Comparison of ENCODE assay signal across 8 cellular contexts in genomic region chr6:42726485-42727083, GRCh38. TPM values are rescaled to one million over a fixed set of nuclear protein-coding genes. Genes with fewer than 3 reads are reported as not detected.
DNase-seq lines count a peak whose midpoint lies in the region; ATAC-seq and TF ChIP-seq lines count a peak whose summit lies in the region.

No MANE protein-coding gene starts in this region.

- no peaks in the 10 kb centered on the region for H3K79me2 ChIP-seq in KMS-11 (ENCODE audit: insufficient read depth, low read depth)
- H3K79me2 ChIP-seq in fibroblast of lung (ENCODE audit: control insufficient read depth, insufficient read depth, low read length): no peaks in the 10 kb centered on the region

- no peaks in the 10 kb centered on the region for H3K36me3 ChIP-seq in CD4-positive, alpha-beta memory T cell (ENCODE audit: insufficient read depth, low read length)
- H3K36me3 ChIP-seq in KMS-11 (ENCODE audit: insufficient read depth): no peaks in the 10 kb centered on the region
- H3K36me3 ChIP-seq in Peyer's patch: no peaks in the 10 kb centered on the region
- no peaks in the 10 kb centered on the region for H3K36me3 ChIP-seq in fibroblast of lung (ENCODE audit: control insufficient read depth, insufficient read depth, low read length)

- POLR2A ChIA-PET in CD4-positive, alpha-beta memory T cell (lab: Charles Lee; ENCODE audit: partially characterized antibody): interaction anchor here (0.6 to 6.3 kb wide), 24 partner anchors 9 to 203 kb away, joined by 3 to 169 read pairs (median 4); partner anchors contain the start of genes BICRAL, CNPY3, RPL7L1 and TBCC

- H4K20me1 ChIP-seq in KMS-11 (ENCODE audit: insufficient read depth): no peaks in the 10 kb centered on the region
- no peaks in the 10 kb centered on the region for H4K20me1 ChIP-seq in fibroblast of lung (ENCODE audit: control insufficient read depth, extremely low read depth, insufficient read depth, low read length)

- intact Hi-C loops in CD4-positive, alpha-beta memory T cell (cut with micrococcal nuclease): loop anchor here (1.0 to 5.0 kb wide), 7 partner anchors 20 to 173 kb away; partner anchors contain the start of genes RPL7L1 and TBCC

- peak; percentile 79 to 89 (median 81) for DNase-seq in CD4-positive, alpha-beta memory T cell
- peak in 2 of 3 donors; percentile 79 to 90 for DNase-seq in Peyer's patch
- DNase-seq in activated T-cell treated with anti-CD3 and anti-CD28 coated beads, Interleukin-2, amount 50 U/mL, for 72 hours: peak; percentile 74 to 77
- DNase-seq in fibroblast of lung (ENCODE audit: low read depth in 2 of 2): peak; percentile 85 to 95
- peak; percentile 78 for DNase-seq in natural killer cell treated with Interleukin-12 subunit alpha and Interleukin-12 subunit beta and Interleukin-15 and Interleukin-18, amount 100 ng/mL, for 72 hours (ENCODE audit: low spot score)
- peak; percentile 34 to 87 (median 71) for DNase-seq in stimulated activated naive CD4-positive, alpha-beta T cell (lab: John Stamatoyannopoulos, UW)

- TF ChIP-seq POLR2A in Peyer's patch (IDR thresholded peaks at IDR 0.05): no peak

- H3K27me3 Mint-ChIP-seq in CD4-positive, alpha-beta memory T cell: no peaks in the 10 kb centered on the region
- no peaks in the 10 kb centered on the region for H3K27me3 Mint-ChIP-seq in activated T-cell treated with anti-CD3 and anti-CD28 coated beads, Interleukin-2, amount 50 U/mL, for 72 hours (ENCODE audit: low read depth)
- peaks cover 0 to 5% of the 10 kb centered on the region in 2 donors for H3K27me3 Mint-ChIP-seq in natural killer cell treated with Interleukin-12 subunit alpha and Interleukin-12 subunit beta and Interleukin-15 and Interleukin-18, amount 100 ng/mL, for 72 hours

- H3K4me2 ChIP-seq in KMS-11 (peak overlapping the region; percentile 63), fibroblast of lung (ENCODE audit: extremely low read depth, insufficient read depth, low read length) (peak overlapping the region; percentile 79)

- H3K4me1 Mint-ChIP-seq in CD4-positive, alpha-beta memory T cell: peaks cover 11 to 24% (median 18%) of the 10 kb centered on the region in 4 donors
- H3K4me1 Mint-ChIP-seq in activated T-cell treated with anti-CD3 and anti-CD28 coated beads, Interleukin-2, amount 50 U/mL, for 72 hours (ENCODE audit: low read depth): peaks cover 22% of the 10 kb centered on the region
- peaks cover 12 to 23% of the 10 kb centered on the region in 2 donors for H3K4me1 Mint-ChIP-seq in natural killer cell treated with Interleukin-12 subunit alpha and Interleukin-12 subunit beta and Interleukin-15 and Interleukin-18, amount 100 ng/mL, for 72 hours (ENCODE audit: low read depth in 2 of 2)

- peak overlapping the region; percentile 86 to 99 (median 98) for H3K27ac Mint-ChIP-seq in CD4-positive, alpha-beta memory T cell
- H3K27ac Mint-ChIP-seq in activated T-cell treated with anti-CD3 and anti-CD28 coated beads, Interleukin-2, amount 50 U/mL, for 72 hours: peak overlapping the region; percentile 94
- peak overlapping the region; percentile 85 to 97 for H3K27ac Mint-ChIP-seq in natural killer cell treated with Interleukin-12 subunit alpha and Interleukin-12 subunit beta and Interleukin-15 and Interleukin-18, amount 100 ng/mL, for 72 hours

- no peaks in the 10 kb centered on the region for H3K9me3 ChIP-seq in CD4-positive, alpha-beta memory T cell (ENCODE audit: control insufficient read depth in 1 of 2, low read length in 2 of 2)
- no peaks in the 10 kb centered on the region for H3K9me3 ChIP-seq in Peyer's patch
- H3K9me3 ChIP-seq in fibroblast of lung (ENCODE audit: control insufficient read depth, insufficient read depth, low read depth, low read length): no peaks in the 10 kb centered on the region

- H3K27ac ChIP-seq in CD4-positive, alpha-beta memory T cell (ENCODE audit: low read depth, low read length): peak overlapping the region; percentile 69
- H3K27ac ChIP-seq in KMS-11: peak overlapping the region; percentile 30
- H3K27ac ChIP-seq in Peyer's patch: peak overlapping the region; percentile 50 to 83 (median 76)
- H3K27ac ChIP-seq in fibroblast of lung (ENCODE audit: insufficient read depth, low read length): peak overlapping the region; percentile 84

- peak; percentile 95 for TF ChIP-seq CTCF in KMS-11 (conservative IDR thresholded peaks at IDR 0.05; ENCODE audit: low read depth, low read length)
- TF ChIP-seq CTCF in Peyer's patch (IDR thresholded peaks at IDR 0.05): peak; percentile 82 to 97 (median 90)
- peak; percentile 88 to 92 for TF ChIP-seq CTCF in fibroblast of lung (conservative IDR thresholded peaks at IDR 0.05 in 1 of 2, IDR thresholded peaks at IDR 0.05 in 1 of 2; ENCODE audit: low read depth in 1 of 2, low read length in 2 of 2)

- no peaks in the 10 kb centered on the region for H3K9me3 Mint-ChIP-seq in CD4-positive, alpha-beta memory T cell
- H3K9me3 Mint-ChIP-seq in activated T-cell treated with anti-CD3 and anti-CD28 coated beads, Interleukin-2, amount 50 U/mL, for 72 hours: no peaks in the 10 kb centered on the region
- H3K9me3 Mint-ChIP-seq in natural killer cell treated with Interleukin-12 subunit alpha and Interleukin-12 subunit beta and Interleukin-15 and Interleukin-18, amount 100 ng/mL, for 72 hours: no peaks in the 10 kb centered on the region

- no peaks in the 10 kb centered on the region for H3K36me3 Mint-ChIP-seq in CD4-positive, alpha-beta memory T cell
- H3K36me3 Mint-ChIP-seq in activated T-cell treated with anti-CD3 and anti-CD28 coated beads, Interleukin-2, amount 50 U/mL, for 72 hours (ENCODE audit: insufficient read depth in 2 of 2): no peaks in the 10 kb centered on the region
- no peaks in the 10 kb centered on the region for H3K36me3 Mint-ChIP-seq in natural killer cell treated with Interleukin-12 subunit alpha and Interleukin-12 subunit beta and Interleukin-15 and Interleukin-18, amount 100 ng/mL, for 72 hours

- peaks cover 16% of the 10 kb centered on the region for H3K4me1 ChIP-seq in CD4-positive, alpha-beta memory T cell (ENCODE audit: insufficient read depth, low read length)
- H3K4me1 ChIP-seq in KMS-11 (ENCODE audit: low read depth, poor library complexity, severe bottlenecking) (peaks cover 8% of the 10 kb centered on the region), Peyer's patch (no peaks in the 10 kb centered on the region), fibroblast of lung (ENCODE audit: control insufficient read depth, extremely low read depth, insufficient read depth, low read length) (peaks cover 3% of the 10 kb centered on the region)

- CTCF ChIA-PET in CD4-positive, alpha-beta memory T cell (lab: Charles Lee; ENCODE audit: partially characterized antibody): interaction anchor here (0.6 to 6.9 kb wide), 42 partner anchors 11 to 361 kb away, joined by 3 to 96 read pairs (median 4); partner anchors contain the start of genes BICRAL, RPL7L1 and TBCC

- peak; percentile 87 for ATAC-seq in GM21360 (IDR thresholded peaks at IDR 0.05; ENCODE audit: unreplicated experiment)
- ATAC-seq in activated T-cell treated with anti-CD3 and anti-CD28 coated beads, Interleukin-2, amount 50 U/mL, for 72 hours (replicated peaks in 1 of 2): peak; percentile 95 to 98
- peak; percentile 92 for ATAC-seq in natural killer cell treated with Interleukin-12 subunit alpha and Interleukin-12 subunit beta and Interleukin-15 and Interleukin-18, amount 100 ng/mL, for 72 hours

- H3K9ac ChIP-seq in KMS-11 (peak overlapping the region; percentile 14; the same call in 1 of the 2 replicates), fibroblast of lung (ENCODE audit: insufficient read depth, low read length) (peak overlapping the region; percentile 68)

- H2AFZ ChIP-seq in KMS-11 (ENCODE audit: low read depth) (peak overlapping the region; percentile 77), fibroblast of lung (ENCODE audit: low read length) (peak overlapping the region; percentile 86)

- H3K4me3 Mint-ChIP-seq in CD4-positive, alpha-beta memory T cell: peak overlapping the region; percentile 83 to 98 (median 92)
- peak overlapping the region; percentile 88 to 89 for H3K4me3 Mint-ChIP-seq in activated T-cell treated with anti-CD3 and anti-CD28 coated beads, Interleukin-2, amount 50 U/mL, for 72 hours
- H3K4me3 Mint-ChIP-seq in natural killer cell treated with Interleukin-12 subunit alpha and Interleukin-12 subunit beta and Interleukin-15 and Interleukin-18, amount 100 ng/mL, for 72 hours: peak overlapping the region; percentile 87

- peak overlapping the region; percentile 53 to 55 for H3K4me3 ChIP-seq in CD4-positive, alpha-beta memory T cell (ENCODE audit: low read length in 2 of 2)
- H3K4me3 ChIP-seq in KMS-11 (IDR thresholded peaks at IDR 0.05; ENCODE audit: insufficient read depth, low read depth, low read length): no peak overlapping the region
- peak overlapping the region; percentile 27 to 52 (median 49) for H3K4me3 ChIP-seq in Peyer's patch
- peak overlapping the region; percentile 27 to 72 (median 42) for H3K4me3 ChIP-seq in fibroblast of lung (replicated peaks in 1 of 4; ENCODE audit: control extremely low read depth in 1 of 4, insufficient read depth in 1 of 4, low read depth in 3 of 4, low read length in 4 of 4)

- no peaks in the 10 kb centered on the region for H3K27me3 ChIP-seq in CD4-positive, alpha-beta memory T cell (ENCODE audit: insufficient read depth, low read length)
- H3K27me3 ChIP-seq in KMS-11 (ENCODE audit: insufficient read depth, low read depth) (no peaks in the 10 kb centered on the region), Peyer's patch (no peaks in the 10 kb centered on the region), fibroblast of lung (ENCODE audit: control insufficient read depth, insufficient read depth, low read length) (no peaks in the 10 kb centered on the region)

RNA-seq across cellular contexts. Expression of gene PRPH2, which starts 4.2 kb away (rescaled TPM):
- total RNA-seq in CD4-positive, alpha-beta memory T cell: not detected
- polyA plus RNA-seq in CD4-positive, alpha-beta memory T cell: under 1 TPM in 1 of 2 donors, not detected in 1; 0.11 TPM
- total RNA-seq in Peyer's patch (1 to 10 TPM in 2 of 4 donors, under 1 TPM in 1, not detected in 1; 0.67 to 9.9 (median 1.3) TPM), fibroblast of lung (5.1 and 8.6 TPM in 2 replicates)
- total RNA-seq in activated T-cell treated with anti-CD3 and anti-CD28 coated beads, Interleukin-2, amount 50 U/mL, for 72 hours: under 1 TPM in 1 of 2 donors, not detected in 1; 0.14 TPM
- polyA plus RNA-seq in fibroblast of lung: 4.0 and 6.3 TPM in 2 replicates
- 3.0 and 4.4 TPM in 2 replicates for polyA plus RNA-seq in fibroblast of lung (2012)
- 8.0 and 10.1 TPM in 2 replicates for polyA minus RNA-seq in fibroblast of lung (ENCODE audit: low replicate concordance)
- total RNA-seq in natural killer cell treated with Interleukin-12 subunit alpha and Interleukin-12 subunit beta and Interleukin-15 and Interleukin-18, amount 100 ng/mL, for 72 hours: under 1 TPM in 1 of 2 donors, not detected in 1; 0.10 TPM

RNA-seq across cellular contexts. Expression of gene TBCC, which starts 19.3 kb away (rescaled TPM):
- total RNA-seq in CD4-positive, alpha-beta memory T cell: 10 to 100 TPM; 57.4 to 64.4 TPM
- 100 to 1,000 TPM in 1 of 2 donors, 10 to 100 TPM in 1; 75.6 to 138 TPM for polyA plus RNA-seq in CD4-positive, alpha-beta memory T cell
- total RNA-seq in Peyer's patch: 10 to 100 TPM; 23.1 to 36.4 (median 30.7) TPM
- total RNA-seq in activated T-cell treated with anti-CD3 and anti-CD28 coated beads, Interleukin-2, amount 50 U/mL, for 72 hours: 10 to 100 TPM; 24.3 to 25.3 TPM
- total RNA-seq in fibroblast of lung: 50.0 and 50.6 TPM in 2 replicates
- 18.2 and 18.7 TPM in 2 replicates for polyA plus RNA-seq in fibroblast of lung
- polyA plus RNA-seq in fibroblast of lung (2012): 22.5 and 25.1 TPM in 2 replicates
- 19.8 and 31.7 TPM in 2 replicates for polyA minus RNA-seq in fibroblast of lung (ENCODE audit: low replicate concordance)
- 10 to 100 TPM; 28.8 to 32.6 TPM for total RNA-seq in natural killer cell treated with Interleukin-12 subunit alpha and Interleukin-12 subunit beta and Interleukin-15 and Interleukin-18, amount 100 ng/mL, for 72 hours

RNA-seq across cellular contexts. Expression of gene BICRAL, which starts 55.3 kb away (rescaled TPM):
- 10 to 100 TPM; 36.4 to 38.5 TPM for total RNA-seq in CD4-positive, alpha-beta memory T cell
- polyA plus RNA-seq in CD4-positive, alpha-beta memory T cell: 1 to 10 TPM; 2.4 to 6.1 TPM
- total RNA-seq in Peyer's patch (10 to 100 TPM; 15.3 to 20.1 (median 17.1) TPM), fibroblast of lung (4.9 and 6.9 TPM in 2 replicates)
- 10 to 100 TPM; 21.9 to 24.4 TPM for total RNA-seq in activated T-cell treated with anti-CD3 and anti-CD28 coated beads, Interleukin-2, amount 50 U/mL, for 72 hours
- 10.2 and 11.5 TPM in 2 replicates for polyA plus RNA-seq in fibroblast of lung
- polyA plus RNA-seq in fibroblast of lung (2012): 3.5 and 4.6 TPM in 2 replicates
- polyA minus RNA-seq in fibroblast of lung (ENCODE audit: low replicate concordance): 9.2 and 10.1 TPM in 2 replicates
- 10 to 100 TPM; 13.5 to 13.9 TPM for total RNA-seq in natural killer cell treated with Interleukin-12 subunit alpha and Interleukin-12 subunit beta and Interleukin-15 and Interleukin-18, amount 100 ng/mL, for 72 hours

Comparison
In these comparisons a context has a peak if more than half of its experiments do, and no peak if none do; other contexts are left out.
1. H3K27ac ChIP-seq: peak in every context shown above with its lines; median percentile 84 in fibroblast of lung; 76 in Peyer's patch; 69 in CD4-positive, alpha-beta memory T cell; 30 in KMS-11.